In genomic region chr11:236774-237767, GRCh38 we compare ENCODE assay signal across 1 cellular context.
A peak's percentile ranks its signal among the peaks of the same experiment; 100 is the strongest.
TF ChIP-seq lines count a peak whose summit lies in the region.

TSS of gene PSMD13 (plus strand) at chr11:236976. CDS start at chr11:237050, 74 bp downstream.

TF ChIP-seq in HEK293, 187 proteins besides CTCF, POLR2A, EP300 and RAD21 (continued from another document):
- TF ChIP-seq ZNF529 (tag by site-specific recombination; IDR thresholded peaks at IDR 0.05; ENCODE audit: insufficient replicate concordance) (no peak), ZNF335 (tag by site-specific recombination; conservative IDR thresholded peaks at IDR 0.05) (peak; percentile 90), YY2 (tag by site-specific recombination; IDR thresholded peaks at IDR 0.05) (0 out of 2 replicates have a peak, but pooled peaks have one; percentile 6), ZBTB11 (tag by site-specific recombination; conservative IDR thresholded peaks at IDR 0.05; ENCODE audit: low read depth) (peak; percentile 7), ZNF2 (tag by site-specific recombination; IDR thresholded peaks at IDR 0.05) (0 out of 2 replicates have a peak, but pooled peaks have one; percentile 21)
